8 cellular contexts compared by ENCODE assay signal in genomic region chr5:72107874-72108199, GRCh38. TPM values are rescaled to one million over a fixed set of nuclear protein-coding genes. Genes with fewer than 3 reads are reported as not detected.
DNase-seq lines count a peak whose midpoint lies in the region; ATAC-seq and TF ChIP-seq lines count a peak whose summit lies in the region.

No MANE protein-coding gene starts in this region.

- no peak for TF ChIP-seq CTCF in cardiac fibroblast (IDR thresholded peaks at IDR 0.05; ENCODE audit: low read depth, low read length)
- no peak for TF ChIP-seq CTCF in right lobe of liver (IDR thresholded peaks at IDR 0.05)
- TF ChIP-seq CTCF in transverse colon (IDR thresholded peaks at IDR 0.05) = no peak

- intact Hi-C loops in right lobe of liver (cut with DNase I) = no loop called here
- intact Hi-C loops in transverse colon (cut with DNase I; ENCODE audit: low total_unique reads) = no loop called here

- peaks cover 0 to 8% of the 10 kb centered on the region in 2 donors for H3K27me3 ChIP-seq in right lobe of liver
- H3K27me3 ChIP-seq in transverse colon = peaks cover 42% of the 10 kb centered on the region

- in situ Hi-C loops in transverse colon (cut with MboI; ENCODE audit: low pct_ligation_motif_present in 1 of 4, low pct_unique_long_range_greater_than_20kb in 1 of 4, low sequenced_read_pairs in 3 of 4) = no loop called here

- H3K4me3 ChIP-seq in cardiac fibroblast (replicated peaks in 1 of 2; ENCODE audit: low read depth in 2 of 2, low read length in 2 of 2) (peak overlapping the region; percentile 93 to 94), right lobe of liver (peak overlapping the region; percentile 29 to 52 (median 48)), transverse colon (peak overlapping the region; percentile 41 to 61 (median 54))

- WGBS in right lobe of liver (ENCODE audit: insufficient coverage, low coverage, low lambda C conversion rate, missing lambda C conversion rate) = 0% methylated on average over 3 of the region's 12 CpGs
- WGBS in transverse colon (ENCODE audit: low coverage in 1 of 2), 2 donors = 4% methylated on average over 12 of the region's 12 CpGs; no CpG with 5 or more reads in 1 of the 2 donors

- H3K36me3 ChIP-seq in right lobe of liver = no peaks in the 10 kb centered on the region
- no peaks in the 10 kb centered on the region for H3K36me3 ChIP-seq in transverse colon

- DNase-seq in NCI-H2029 treated with DMSO at 0.1 percent for 48 hours (lab: John Stamatoyannopoulos, UW) = peak; percentile 43
- no peak for DNase-seq in cardiac fibroblast (ENCODE audit: low read depth in 2 of 2)
- DNase-seq in right lobe of liver = no peak
- no peak for DNase-seq in transverse colon
- DNase-seq in SKM-1 treated with dmso at 0.1 percent for 144 hours (lab: John Stamatoyannopoulos, UW; ENCODE audit: unreplicated experiment) = no peak
- no peak for DNase-seq in SK-N-DZ (ENCODE audit: low spot score)

- ATAC-seq in GM19397 (IDR thresholded peaks at IDR 0.05; ENCODE audit: unreplicated experiment) = peak; percentile 40
- peak in 2 of 4 donors; percentile 13 to 27 for ATAC-seq in right lobe of liver
- ATAC-seq in HG02610 (IDR thresholded peaks at IDR 0.05; ENCODE audit: unreplicated experiment) = no peak

- H3K9me3 ChIP-seq in right lobe of liver = no peaks in the 10 kb centered on the region
- no peaks in the 10 kb centered on the region for H3K9me3 ChIP-seq in transverse colon

- no peak overlapping the region for H3K27ac ChIP-seq in right lobe of liver
- peak overlapping the region; percentile 68 to 75 (median 70) for H3K27ac ChIP-seq in transverse colon

- no peak for TF ChIP-seq EP300 in transverse colon (IDR thresholded peaks at IDR 0.05; ENCODE audit: low read depth)

- no peak for TF ChIP-seq POLR2A in right lobe of liver (IDR thresholded peaks at IDR 0.05)
- no peak for TF ChIP-seq POLR2A in transverse colon (IDR thresholded peaks at IDR 0.05)

- H3K4me1 ChIP-seq in right lobe of liver = peaks cover 0 to 8% (median 0%) of the 10 kb centered on the region in 4 donors
- H3K4me1 ChIP-seq in transverse colon = peaks cover 0 to 18% (median 8%) of the 10 kb centered on the region in 4 donors

RNA-seq across cellular contexts. Expression of gene MAP1B, which starts 0.6 kb away (rescaled TPM):
- total RNA-seq in right lobe of liver (10 to 100 TPM in 2 of 6 experiments, 1 to 10 TPM in 4; 2.4 to 14.0 (median 5.3) TPM), transverse colon (10 to 100 TPM; 38.9 to 57.5 (median 44.4) TPM)
- polyA plus RNA-seq in SK-N-DZ (2014; cell fraction: cytosol; rRNA removed) = 86.5 and 93.2 TPM in 2 replicates
- 32.0 and 53.3 TPM in 2 replicates for polyA plus RNA-seq in SK-N-DZ (2014; cell fraction: nucleus; rRNA removed)

Comparison
In these comparisons a context has a peak if more than half of its experiments do, and no peak if none do; other contexts are left out.
1. H3K27ac ChIP-seq: peak in transverse colon (4 of 4); none in right lobe of liver (0 of 3).
2. Peak in every context shown above with its lines, with median percentiles within 50 percentile points of each other: H3K4me3 ChIP-seq.